1 cellular context compared by ENCODE assay signal in the genomic region with DNA sequence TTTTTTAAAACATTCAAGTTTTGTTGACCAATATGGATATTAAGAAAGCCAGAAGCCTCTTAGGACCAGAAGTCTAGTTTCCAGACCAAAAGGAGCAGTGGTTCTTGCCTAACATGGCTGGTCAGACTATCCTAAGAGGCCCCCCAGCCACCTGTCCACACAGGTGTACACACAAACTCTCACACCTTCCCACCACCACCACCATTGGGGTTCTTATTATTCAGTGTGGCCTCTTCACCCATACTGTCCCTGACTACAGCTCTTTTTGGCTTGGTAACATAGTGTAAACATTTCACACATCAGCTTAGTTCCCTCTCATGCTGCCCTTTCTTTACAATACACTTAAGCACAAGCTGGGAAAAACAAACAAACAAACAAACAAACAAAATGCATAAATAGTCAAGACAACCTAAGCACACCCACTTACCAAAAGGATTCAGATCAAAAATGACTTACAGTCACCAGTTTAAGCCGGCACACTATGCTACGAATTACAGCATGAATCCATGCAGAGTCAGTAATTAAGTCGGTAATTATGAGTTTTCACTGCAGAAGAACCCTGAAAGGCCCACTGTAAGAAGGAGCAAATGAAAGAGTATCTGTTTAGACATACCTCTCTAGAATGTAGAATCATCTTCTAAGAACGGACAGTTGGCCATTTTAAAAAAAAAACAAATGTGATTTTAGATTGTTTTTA.
TF ChIP-seq lines count a peak whose summit lies in the region.

No MANE protein-coding gene starts in this region.

TF ChIP-seq in HepG2, 621 proteins besides CTCF, POLR2A, EP300 and RAD21:
- TF ChIP-seq XRCC5 (optimal IDR thresholded peaks at IDR 0.05; ENCODE audit: low read length) (no peak), TSC22D2 (CRISPR knock-in tag; IDR thresholded peaks at IDR 0.05; ENCODE audit: borderline replicate concordance) (no peak), HNRNPUL1 (IDR thresholded peaks at IDR 0.05; ENCODE audit: low read depth, low read length) (no peak)
- TF ChIP-seq, protein P1, sequence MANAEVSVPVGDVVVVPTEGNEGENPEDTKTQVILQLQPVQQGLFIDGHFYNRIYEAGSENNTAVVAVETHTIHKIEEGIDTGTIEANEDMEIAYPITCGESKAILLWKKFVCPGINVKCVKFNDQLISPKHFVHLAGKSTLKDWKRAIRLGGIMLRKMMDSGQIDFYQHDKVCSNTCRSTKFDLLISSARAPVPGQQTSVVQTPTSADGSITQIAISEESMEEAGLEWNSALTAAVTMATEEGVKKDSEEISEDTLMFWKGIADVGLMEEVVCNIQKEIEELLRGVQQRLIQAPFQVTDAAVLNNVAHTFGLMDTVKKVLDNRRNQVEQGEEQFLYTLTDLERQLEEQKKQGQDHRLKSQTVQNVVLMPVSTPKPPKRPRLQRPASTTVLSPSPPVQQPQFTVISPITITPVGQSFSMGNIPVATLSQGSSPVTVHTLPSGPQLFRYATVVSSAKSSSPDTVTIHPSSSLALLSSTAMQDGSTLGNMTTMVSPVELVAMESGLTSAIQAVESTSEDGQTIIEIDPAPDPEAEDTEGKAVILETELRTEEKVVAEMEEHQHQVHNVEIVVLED (CRISPR knock-in tag; IDR thresholded peaks at IDR 0.05; ENCODE audit: borderline replicate concordance) = no peak
- TF ChIP-seq, protein P2, sequence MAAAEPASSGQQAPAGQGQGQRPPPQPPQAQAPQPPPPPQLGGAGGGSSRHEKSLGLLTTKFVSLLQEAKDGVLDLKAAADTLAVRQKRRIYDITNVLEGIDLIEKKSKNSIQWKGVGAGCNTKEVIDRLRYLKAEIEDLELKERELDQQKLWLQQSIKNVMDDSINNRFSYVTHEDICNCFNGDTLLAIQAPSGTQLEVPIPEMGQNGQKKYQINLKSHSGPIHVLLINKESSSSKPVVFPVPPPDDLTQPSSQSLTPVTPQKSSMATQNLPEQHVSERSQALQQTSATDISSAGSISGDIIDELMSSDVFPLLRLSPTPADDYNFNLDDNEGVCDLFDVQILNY (CRISPR knock-in tag; conservative IDR thresholded peaks at IDR 0.05) = no peak
